Comparison of ENCODE assay signal across 25 cellular contexts in the genomic region with DNA sequence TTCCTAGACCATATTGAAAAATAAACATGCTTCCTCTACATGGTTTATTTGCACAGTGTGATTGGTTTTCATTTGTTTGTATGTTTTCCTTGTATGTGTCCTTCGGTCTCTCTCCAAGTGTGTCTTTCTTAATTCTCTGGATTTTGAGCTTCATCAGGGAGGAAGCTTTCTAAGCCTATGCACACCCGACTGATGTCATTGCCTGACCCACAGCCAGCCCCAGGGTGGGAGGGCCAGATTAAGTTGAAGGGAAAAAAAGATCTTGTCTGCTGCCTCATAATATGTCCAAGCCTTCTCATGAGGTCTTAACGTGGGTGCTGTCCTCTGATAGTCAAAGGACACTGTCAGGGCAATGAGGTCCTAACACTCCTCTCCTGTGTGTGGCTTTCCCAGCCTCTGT.
"Had no signal": no experiment of that assay in that cellular context is flagged by ENCODE, and none has a peak within 500 bp of the region (broad histone marks: within the 10 kb centered on the region; RNA-seq: fewer than 3 reads in every experiment).

No MANE protein-coding gene starts in this region.

- H3K27ac ChIP-seq: body of pancreas had no signal

- ATAC-seq: activated CD8-positive, alpha-beta T cell treated with anti-CD3 and anti-CD28 coated beads, Interleukin-2, amount 10 ng/mL, durations not matched to agents 7 days and 5 days; body of pancreas; T-helper 17 cell had no signal

- H3K9me3 ChIP-seq: body of pancreas had no signal

- H3K4me1 ChIP-seq: body of pancreas had no signal

- H3K27me3 ChIP-seq: body of pancreas had no signal

- DNase-seq: activated CD4-positive, alpha-beta T cell treated with anti-CD3 and anti-CD28 coated beads for 48 hours; activated CD4-positive, alpha-beta T cell treated with anti-CD3 and anti-CD28 coated beads, Interleukin-2, amount 50 U/mL, for 4 hours; activated CD4-positive, CD25-positive, alpha-beta regulatory T cell treated with anti-CD3 and anti-CD28 coated beads, Interleukin-2, amount 50 U/mL, for 72 hours; activated CD8-positive, alpha-beta memory T cell treated with anti-CD3 and anti-CD28 coated beads, Interleukin-2, amount 50 U/mL, for 48 hours; activated CD8-positive, alpha-beta T cell treated with anti-CD3 and anti-CD28 coated beads, Interleukin-2, amount 10 ng/mL, durations not matched to agents 7 days and 5 days; activated naive CD4-positive, alpha-beta T cell treated with anti-CD3 and anti-CD28 coated beads, Interleukin-2, amount 50 U/mL, for 16 hours; activated naive CD8-positive, alpha-beta T cell treated with anti-CD3 and anti-CD28 coated beads, Interleukin-2, amount 10 ng/mL, durations not matched to agents 7 days and 5 days; activated T-cell treated with anti-CD3 and anti-CD28 coated beads, Interleukin-2, amount 50 U/mL, for 1 hour; aorta; body of pancreas; central memory CD4-positive, alpha-beta T cell; Kasumi-1; KBM-7; NCI-H1048; NCI-H146; NCI-H187 treated with DMSO at 0.1 percent for 48 hours; NCI-H2081 treated with DMSO at 0.1 percent for 48 hours; NCI-H2171; NCI-H226; NCI-H526; NCI-H774; NK-92 treated with Interleukin-12 subunit alpha and Interleukin-12 subunit beta, amount 100 ng/mL, for 24 hours; SHP77 treated with DMSO at 0.1 percent for 48 hours; T-helper 17 cell; T-helper 9 cell had no signal

- H3K4me3 ChIP-seq: body of pancreas had no signal
